8 cellular contexts compared by ENCODE assay signal in genomic region chr3:142888099-142888483, GRCh38. TPM values are rescaled to one million over a fixed set of nuclear protein-coding genes. Genes with fewer than 3 reads are reported as not detected.
DNase-seq lines count a peak whose midpoint lies in the region; ATAC-seq, FAIRE-seq and TF ChIP-seq lines count a peak whose summit lies in the region.

No MANE protein-coding gene starts in this region.

- FAIRE-seq in HepG2 (lab: Jason Lieb, UNC): no peak

- no peak for TF ChIP-seq EP300 in HepG2 (IDR thresholded peaks at IDR 0.05; ENCODE audit: low read depth in 2 of 2, low read length in 2 of 2)
- no peak for TF ChIP-seq EP300 in HepG2 (CRISPR knock-in tag; IDR thresholded peaks at IDR 0.05; ENCODE audit: borderline replicate concordance)

- CTCF ChIA-PET in HepG2 (lab: Yijun Ruan, JAX; ENCODE audit: low intra/inter-chr PET ratio, low total read pairs): no interaction called here

- peaks cover 83% of the 10 kb centered on the region for H3K27me3 Mint-ChIP-seq in central memory CD8-positive, alpha-beta T cell

- intact Hi-C loops in HepG2 (cut with micrococcal nuclease; ENCODE audit: unreplicated experiment): no loop called here
- intact Hi-C loops in tibial artery (cut with DNase I; ENCODE audit: low total_unique reads): no loop called here

- H2AFZ ChIP-seq in HepG2 (ENCODE audit: low read length): no peak overlapping the region

- H3K27ac Mint-ChIP-seq in central memory CD8-positive, alpha-beta T cell (ENCODE audit: low read depth): peak overlapping the region; percentile 68

- no peaks in the 10 kb centered on the region for H3K9me3 Mint-ChIP-seq in central memory CD8-positive, alpha-beta T cell

- WGBS in HepG2 (ENCODE audit: low lambda C conversion rate): 1% methylated on average over 7 of the region's 14 CpGs

- H3K27ac ChIP-seq in HepG2 (ENCODE audit: extremely low read length, insufficient read depth, low read length): no peak overlapping the region
- H3K27ac ChIP-seq in tibial artery: peak overlapping the region; percentile 57 to 58

- peak overlapping the region; percentile 64 for H3K4me3 Mint-ChIP-seq in central memory CD8-positive, alpha-beta T cell

- POLR2A ChIA-PET in HepG2 (lab: Yijun Ruan, JAX): no interaction called here

- TF ChIP-seq RAD21 in HepG2 (CRISPR knock-in tag; IDR thresholded peaks at IDR 0.05): no peak

- H3K4me3 ChIP-seq in HepG2 (replicated peaks in 1 of 3; ENCODE audit: insufficient read depth in 1 of 3, low read depth in 2 of 3, low read length in 3 of 3): peak overlapping the region; percentile 51 to 71 (median 59)
- peak overlapping the region; percentile 59 to 75 for H3K4me3 ChIP-seq in tibial artery

- H3K36me3 ChIP-seq in HepG2 (replicated peaks in 1 of 2; ENCODE audit: control insufficient read depth in 1 of 2, insufficient read depth in 2 of 2, low read length in 2 of 2) (no peaks in the 10 kb centered on the region), tibial artery (no peaks in the 10 kb centered on the region)

- TF ChIP-seq CTCF in HepG2 (CRISPR knock-in tag; IDR thresholded peaks at IDR 0.05) (no peak), tibial artery (IDR thresholded peaks at IDR 0.05) (no peak)

- no peak for ATAC-seq in central memory CD8-positive, alpha-beta T cell (replicated peaks; ENCODE audit: extremely low read depth, poor library complexity, severe bottlenecking)
- ATAC-seq in HepG2 (peak; percentile 80), HG02642 (IDR thresholded peaks at IDR 0.05; ENCODE audit: poor library complexity, unreplicated experiment) (no peak)

- in situ Hi-C loops in HepG2 (cut with HindIII; ENCODE audit: extremely low pct_ligation_motif_present, low pct_unique_long_range_greater_than_20kb): no loop called here

- H3K79me2 ChIP-seq in HepG2 (ENCODE audit: insufficient read depth, low read length): no peaks in the 10 kb centered on the region

- no peak for TF ChIP-seq POLR2A in HepG2 (IDR thresholded peaks at IDR 0.05; ENCODE audit: insufficient read depth in 1 of 2, low read depth in 2 of 2, low read length in 2 of 2)

- H3K27me3 ChIP-seq in HepG2 (ENCODE audit: control insufficient read depth in 1 of 2, insufficient read depth in 2 of 2, low read length in 2 of 2) (peaks cover 5 to 46% of the 10 kb centered on the region in 2 experiments), tibial artery (no peaks in the 10 kb centered on the region)

- H3K9ac ChIP-seq in HepG2 (ENCODE audit: insufficient read depth, low read depth, low read length): no peak overlapping the region

- no peaks in the 10 kb centered on the region for H3K4me1 Mint-ChIP-seq in central memory CD8-positive, alpha-beta T cell

- no peaks in the 10 kb centered on the region for H4K20me1 ChIP-seq in HepG2 (ENCODE audit: insufficient read depth, low read length)

- no peaks in the 10 kb centered on the region for H3K36me3 Mint-ChIP-seq in central memory CD8-positive, alpha-beta T cell (ENCODE audit: insufficient read depth)

- no TSS peak for BruUV-seq in HepG2 (replicated peaks; lab: Mats Ljungman, UMichigan)

- peak overlapping the region; percentile 70 for H3K4me2 ChIP-seq in HepG2 (ENCODE audit: low read depth, low read length)

- H3K9me3 ChIP-seq in HepG2 (ENCODE audit: low read length) (no peaks in the 10 kb centered on the region), tibial artery (no peaks in the 10 kb centered on the region)

- H3K4me1 ChIP-seq in HepG2 (ENCODE audit: insufficient read depth, low read length): peaks cover 8% of the 10 kb centered on the region
- H3K4me1 ChIP-seq in tibial artery: peaks cover 0 to 15% (median 7%) of the 10 kb centered on the region in 4 donors

- DNase-seq in stimulated activated CD4-positive, alpha-beta T cell treated with anti-CD3 and anti-CD28 coated beads, Interleukin-15, amount 100 ng/mL, for 24 hours: peak; percentile 29
- DNase-seq in stimulated activated CD4-positive, alpha-beta T cell treated with anti-CD3 and anti-CD28 coated beads, Interleukin-4, amount 100 ng/mL, for 24 hours: no peak
- DNase-seq in NCI-H510A treated with DMSO at 0.1 percent for 48 hours (lab: John Stamatoyannopoulos, UW) (peak; percentile 26), HepG2 (ENCODE audit: low spot score) (no peak), tibial artery (peak; percentile 32 to 71), GF-D8 (lab: John Stamatoyannopoulos, UW) (no peak)
- no peak for DNase-seq in central memory CD8-positive, alpha-beta T cell (ENCODE audit: low spot score in 2 of 2)

TF ChIP-seq in HepG2, 621 proteins besides CTCF, POLR2A, EP300 and RAD21 (continues in another document):
- no peak for TF ChIP-seq ZNF276 (CRISPR knock-in tag; IDR thresholded peaks at IDR 0.05; ENCODE audit: low read depth)
- TF ChIP-seq ZBTB3 (CRISPR knock-in tag; IDR thresholded peaks at IDR 0.05; ENCODE audit: borderline replicate concordance, low read depth): no peak
- peak; percentile 52; the same call in 1 of the 2 replicates for TF ChIP-seq ZFP82 (CRISPR knock-in tag; IDR thresholded peaks at IDR 0.05; ENCODE audit: borderline replicate concordance)
- peak; percentile 61; the same call in 1 of the 2 replicates for TF ChIP-seq ZNF362 (CRISPR knock-in tag; IDR thresholded peaks at IDR 0.05; ENCODE audit: borderline replicate concordance)
- 0 out of 2 replicates have a peak, but pooled peaks have one; percentile 1 for TF ChIP-seq ZNF292 (CRISPR knock-in tag; IDR thresholded peaks at IDR 0.05; ENCODE audit: borderline replicate concordance, low read depth)
- TF ChIP-seq ZNF329 (CRISPR knock-in tag; IDR thresholded peaks at IDR 0.05; ENCODE audit: low read depth): 0 out of 2 replicates have a peak, but pooled peaks have one; percentile 11
- TF ChIP-seq USF2 (IDR thresholded peaks at IDR 0.05; ENCODE audit: low read depth, low read length): no peak
- TF ChIP-seq USF2 (CRISPR knock-in tag; IDR thresholded peaks at IDR 0.05; ENCODE audit: borderline replicate concordance): peak; percentile 62
- TF ChIP-seq ZMYM3 (CRISPR knock-in tag; IDR thresholded peaks at IDR 0.05): 0 out of 2 replicates have a peak, but pooled peaks have one; percentile 39

RNA-seq across cellular contexts. Expression of gene PCOLCE2, which starts 0.8 kb away (rescaled TPM):
- 1.1 and 2.0 TPM in 2 replicates for total RNA-seq in HepG2 (2016; rRNA removed; fragmentation: Illumina TruSeq; extraction: Trizol)
- total RNA-seq in HepG2 (2016; cell fraction: cytosol; rRNA removed; fragmentation: Illumina TruSeq; extraction: Trizol; ENCODE audit: low read depth): 0.40 and 0.71 TPM in 2 replicates
- total RNA-seq in HepG2 (2016; cell fraction: insoluble cytoplasmic fraction; rRNA removed; fragmentation: Illumina TruSeq; extraction: Trizol): 2.0 and 2.1 TPM in 2 replicates
- 0.71 and 1.1 TPM in 2 replicates for total RNA-seq in HepG2 (2016; cell fraction: membrane; rRNA removed; fragmentation: Illumina TruSeq; extraction: Trizol)
- 1.5 and 2.6 TPM in 2 replicates for total RNA-seq in HepG2 (2016; cell fraction: nucleus; rRNA removed; fragmentation: Illumina TruSeq; extraction: Trizol)
- polyA plus RNA-seq in HepG2 (2011; rRNA removed): 0.71 and 0.74 TPM in 2 replicates
- 0.46 and 1.2 TPM in 2 replicates for polyA plus RNA-seq in HepG2 (2011; cell fraction: cytosol; rRNA removed)
- polyA plus RNA-seq in HepG2 (2011; cell fraction: nucleus; rRNA removed): 0.55 and 0.87 TPM in 2 replicates
- 0.87 and 2.5 TPM in 2 replicates for polyA plus RNA-seq in HepG2 (2012)
- polyA plus RNA-seq in HepG2 (2016; cell fraction: cytosol; fragmentation: Illumina TruSeq; extraction: Trizol; ENCODE audit: low read depth): 0.47 and 1.1 TPM in 2 replicates
- polyA plus RNA-seq in HepG2 (2016; cell fraction: insoluble cytoplasmic fraction; fragmentation: Illumina TruSeq; extraction: Trizol; ENCODE audit: low read depth): 1.1 and 1.3 TPM in 2 replicates
- 1.00 and 1.6 TPM in 2 replicates for polyA plus RNA-seq in HepG2 (2016; cell fraction: membrane; fragmentation: Illumina TruSeq; extraction: Trizol; ENCODE audit: low read depth)
- 3.8 and 6.0 TPM in 2 replicates for polyA plus RNA-seq in HepG2 (2016; cell fraction: nucleus; fragmentation: Illumina TruSeq; extraction: Trizol; ENCODE audit: insufficient read depth, low read depth)
- 0.60 and 25.3 TPM in 2 replicates for polyA minus RNA-seq in HepG2 (2011; rRNA and poly(A)+ RNA removed; ENCODE audit: low replicate concordance)
- 1.7 TPM in 1 of 2 replicates, not detected in the other for polyA minus RNA-seq in HepG2 (2011; cell fraction: cytosol; rRNA and poly(A)+ RNA removed)
- 0.52 and 1.5 TPM in 2 replicates for polyA minus RNA-seq in HepG2 (2011; cell fraction: nucleus; rRNA and poly(A)+ RNA removed)

Comparison
In these comparisons a context has a peak if more than half of its experiments do, and no peak if none do; other contexts are left out.
1. DNase-seq: peak in stimulated activated CD4-positive, alpha-beta T cell treated with anti-CD3 and anti-CD28 coated beads, Interleukin-15, amount 100 ng/mL, for 24 hours (single experiment), NCI-H510A treated with DMSO at 0.1 percent for 48 hours (single experiment) and tibial artery (2 of 2); none in stimulated activated CD4-positive, alpha-beta T cell treated with anti-CD3 and anti-CD28 coated beads, Interleukin-4, amount 100 ng/mL, for 24 hours (single experiment), central memory CD8-positive, alpha-beta T cell (0 of 2), HepG2 (single experiment) and GF-D8 (single experiment).